ENCODE assay signal across 13 cellular contexts in genomic region chr1:147167361-147167760, GRCh38. TPM values are rescaled to one million over a fixed set of nuclear protein-coding genes. Genes with fewer than 3 reads are reported as not detected.
A peak's percentile ranks its signal among the peaks of the same experiment; 100 is the strongest.
DNase-seq lines count a peak whose midpoint lies in the region; ATAC-seq and TF ChIP-seq lines count a peak whose summit lies in the region.
"Had no signal": no experiment of that assay in that cellular context is flagged by ENCODE, and none has a peak within 500 bp of the region (broad histone marks: within the 10 kb centered on the region; RNA-seq: fewer than 3 reads in every experiment).

No MANE protein-coding gene starts in this region.

- peak; percentile 33 for ATAC-seq in stimulated activated naive CD8-positive, alpha-beta T cell treated with anti-CD3 and anti-CD28 coated beads, Interleukin-15, Interleukin-2, amounts not matched to agents 100 U/mL and 50 U/mL, for 24 hours
- no peak for ATAC-seq in stimulated activated naive CD8-positive, alpha-beta T cell treated with anti-CD3 and anti-CD28 coated beads, Interleukin-15, amount 100 ng/mL, for 72 hours

- no peak for DNase-seq in stimulated activated naive CD8-positive, alpha-beta T cell treated with anti-CD3 and anti-CD28 coated beads, Interleukin-15, Interleukin-2, amounts not matched to agents 100 U/mL and 50 U/mL, for 24 hours
- DNase-seq in stimulated activated naive CD8-positive, alpha-beta T cell treated with anti-CD3 and anti-CD28 coated beads, Interleukin-15, amount 100 ng/mL, for 72 hours: no peak
- DNase-seq in amniotic epithelial cell (ENCODE audit: low read depth): peak; percentile 97
- peak; percentile 88 for DNase-seq in glomerular visceral epithelial cell (ENCODE audit: extremely low spot score)
- DNase-seq in vagina (ENCODE audit: extremely low spot score in 2 of 2): no peak
- no peak for DNase-seq in NCI-H82 treated with DMSO at 0.1 percent for 48 hours (lab: John Stamatoyannopoulos, UW; ENCODE audit: unreplicated experiment)
- no peak for DNase-seq in stimulated activated naive CD4-positive, alpha-beta T cell treated with Interleukin-2 at 50 U/mL for 16 hours (lab: John Stamatoyannopoulos, UW)
- DNase-seq in nephron progenitor cell: no peak
- DNase-seq: activated CD8-positive, alpha-beta memory T cell treated with anti-CD3 and anti-CD28 coated beads, Interleukin-2, amount 50 U/mL, for 48 hours; NCI-H1930; stimulated activated CD8-positive, alpha-beta memory T cell treated with anti-CD3 and anti-CD28 coated beads, Interleukin-4, amount 100 ng/mL, for 48 hours had no signal

- H3K36me3 Mint-ChIP-seq in nephron progenitor cell (ENCODE audit: low read depth): peaks cover 48% of the 10 kb centered on the region

- peak overlapping the region in 1 of 2 donors; percentile 6 for H3K4me3 ChIP-seq in vagina
- H3K4me3 ChIP-seq: BLaER1, prostate gland had no signal

- H3K4me3 Mint-ChIP-seq in stimulated activated naive CD8-positive, alpha-beta T cell treated with anti-CD3 and anti-CD28 coated beads, Interleukin-15, amount 100 ng/mL, for 72 hours: no peak overlapping the region
- no peak overlapping the region for H3K4me3 Mint-ChIP-seq in nephron progenitor cell

- no peak for TF ChIP-seq CTCF in vagina (IDR thresholded peaks at IDR 0.05)
- no peak for TF ChIP-seq CTCF in nephron progenitor cell (IDR thresholded peaks at IDR 0.05)

- intact Hi-C loops in vagina (cut with DNase I): no loop called here

- H3K4me1 Mint-ChIP-seq in stimulated activated naive CD8-positive, alpha-beta T cell treated with anti-CD3 and anti-CD28 coated beads, Interleukin-15, amount 100 ng/mL, for 72 hours: peaks cover 20% of the 10 kb centered on the region
- H3K4me1 Mint-ChIP-seq in nephron progenitor cell: peaks cover 30% of the 10 kb centered on the region

- peaks cover 52% of the 10 kb centered on the region for H3K4me1 ChIP-seq in vagina
- H3K4me1 ChIP-seq: prostate gland had no signal

- no peak overlapping the region for H3K27ac Mint-ChIP-seq in stimulated activated naive CD8-positive, alpha-beta T cell treated with anti-CD3 and anti-CD28 coated beads, Interleukin-15, amount 100 ng/mL, for 72 hours
- no peak overlapping the region for H3K27ac Mint-ChIP-seq in nephron progenitor cell

- H3K27me3 ChIP-seq in vagina: no peaks in the 10 kb centered on the region
- H3K27me3 ChIP-seq: BLaER1 had no signal

- H3K27me3 Mint-ChIP-seq in stimulated activated naive CD8-positive, alpha-beta T cell treated with anti-CD3 and anti-CD28 coated beads, Interleukin-15, amount 100 ng/mL, for 72 hours: no peaks in the 10 kb centered on the region
- no peaks in the 10 kb centered on the region for H3K27me3 Mint-ChIP-seq in nephron progenitor cell (ENCODE audit: low read depth, poor library complexity)

- peak overlapping the region; percentile 72 for H3K27ac ChIP-seq in vagina
- H3K27ac ChIP-seq: BLaER1, prostate gland had no signal

- H3K9me3 Mint-ChIP-seq in stimulated activated naive CD8-positive, alpha-beta T cell treated with anti-CD3 and anti-CD28 coated beads, Interleukin-15, amount 100 ng/mL, for 72 hours: peaks cover 0 to under 1% of the 10 kb centered on the region in 2 donors
- no peaks in the 10 kb centered on the region for H3K9me3 Mint-ChIP-seq in nephron progenitor cell

- no peak for TF ChIP-seq POLR2A in vagina (IDR thresholded peaks at IDR 0.05)

- H3K36me3 ChIP-seq in vagina: peaks cover 0 to 7% of the 10 kb centered on the region in 2 donors

- H3K9me3 ChIP-seq in vagina: no peaks in the 10 kb centered on the region
- H3K9me3 ChIP-seq: BLaER1, prostate gland had no signal

RNA-seq across cellular contexts. Expression of gene PRKAB2, which starts 4.9 kb away (rescaled TPM):
- 25.0 TPM for total RNA-seq in vagina

RNA-seq across cellular contexts. Expression of gene FMO5, which starts 57.8 kb away (rescaled TPM):
- 3.4 TPM for total RNA-seq in vagina

Comparison
In these comparisons a context has a peak if more than half of its experiments do, and no peak if none do; other contexts are left out.
1. DNase-seq: peak in amniotic epithelial cell (single experiment) and glomerular visceral epithelial cell (single experiment); none in stimulated activated naive CD8-positive, alpha-beta T cell treated with anti-CD3 and anti-CD28 coated beads, Interleukin-15, Interleukin-2, amounts not matched to agents 100 U/mL and 50 U/mL, for 24 hours (single experiment), stimulated activated naive CD8-positive, alpha-beta T cell treated with anti-CD3 and anti-CD28 coated beads, Interleukin-15, amount 100 ng/mL, for 72 hours (0 of 2), vagina (0 of 2), NCI-H82 treated with DMSO at 0.1 percent for 48 hours (single experiment), stimulated activated naive CD4-positive, alpha-beta T cell treated with Interleukin-2 at 50 U/mL for 16 hours (single experiment) and nephron progenitor cell (single experiment).